ENCODE assay signal across 23 cellular contexts in genomic region chr10:30026080-30026479, GRCh38. TPM values are rescaled to one million over a fixed set of nuclear protein-coding genes. Genes with fewer than 3 reads are reported as not detected.
DNase-seq lines count a peak whose midpoint lies in the region; ATAC-seq and TF ChIP-seq lines count a peak whose summit lies in the region.
"Had no signal": no experiment of that assay in that cellular context is flagged by ENCODE, and none has a peak within 500 bp of the region (broad histone marks: within the 10 kb centered on the region; RNA-seq: fewer than 3 reads in every experiment).

No MANE protein-coding gene starts in this region.

- H3K4me3 Mint-ChIP-seq in endothelial cell (ENCODE audit: unreplicated experiment) = peak overlapping the region; percentile 50
- H3K4me3 Mint-ChIP-seq in natural killer cell treated with Interleukin-12 subunit alpha and Interleukin-12 subunit beta and Interleukin-15 and Interleukin-18, amount 100 ng/mL, for 72 hours = peak overlapping the region; percentile 86

- H3K27ac Mint-ChIP-seq in endothelial cell (ENCODE audit: unreplicated experiment) = no peak overlapping the region
- peak overlapping the region; percentile 58 to 72 for H3K27ac Mint-ChIP-seq in natural killer cell treated with Interleukin-12 subunit alpha and Interleukin-12 subunit beta and Interleukin-15 and Interleukin-18, amount 100 ng/mL, for 72 hours

- ATAC-seq in Right ventricle myocardium superior (ENCODE audit: poor library complexity) = no peak
- ATAC-seq in natural killer cell treated with Interleukin-12 subunit alpha and Interleukin-12 subunit beta and Interleukin-15 and Interleukin-18, amount 100 ng/mL, for 72 hours = no peak
- ATAC-seq: HCT116 had no signal

- peaks cover 23% of the 10 kb centered on the region for H3K27me3 Mint-ChIP-seq in endothelial cell (ENCODE audit: unreplicated experiment)
- peaks cover 31 to 32% of the 10 kb centered on the region in 2 donors for H3K27me3 Mint-ChIP-seq in natural killer cell treated with Interleukin-12 subunit alpha and Interleukin-12 subunit beta and Interleukin-15 and Interleukin-18, amount 100 ng/mL, for 72 hours

- no peak overlapping the region for H3K4me3 ChIP-seq in left ventricle myocardium inferior
- H3K4me3 ChIP-seq: K562, PC-9 had no signal

- H3K9me3 ChIP-seq in left ventricle myocardium inferior (replicated peaks) = no peaks in the 10 kb centered on the region

- H3K36me3 Mint-ChIP-seq in endothelial cell (ENCODE audit: low read depth, unreplicated experiment) = peaks cover 67% of the 10 kb centered on the region
- no peaks in the 10 kb centered on the region for H3K36me3 Mint-ChIP-seq in natural killer cell treated with Interleukin-12 subunit alpha and Interleukin-12 subunit beta and Interleukin-15 and Interleukin-18, amount 100 ng/mL, for 72 hours
- H3K36me3 Mint-ChIP-seq: CD8-positive, alpha-beta memory T cell had no signal

- peaks cover 7% of the 10 kb centered on the region for H3K27me3 ChIP-seq in left ventricle myocardium inferior (ENCODE audit: low read depth)

- TF ChIP-seq CTCF in left ventricle myocardium inferior (IDR thresholded peaks at IDR 0.05; ENCODE audit: borderline replicate concordance) (no peak), endothelial cell (IDR thresholded peaks at IDR 0.05; ENCODE audit: unreplicated experiment) (no peak)

- H3K4me1 ChIP-seq in left ventricle myocardium inferior = peaks cover 48% of the 10 kb centered on the region

- peaks cover 6% of the 10 kb centered on the region for H3K9me3 Mint-ChIP-seq in endothelial cell (ENCODE audit: unreplicated experiment)
- no peaks in the 10 kb centered on the region for H3K9me3 Mint-ChIP-seq in natural killer cell treated with Interleukin-12 subunit alpha and Interleukin-12 subunit beta and Interleukin-15 and Interleukin-18, amount 100 ng/mL, for 72 hours

- peak overlapping the region; percentile 84 for H3K27ac ChIP-seq in left ventricle myocardium inferior (replicated peaks)
- H3K27ac ChIP-seq: C4-2B, HL-60, PC-9 had no signal

- H3K4me1 Mint-ChIP-seq in endothelial cell (ENCODE audit: unreplicated experiment) = peaks cover 46% of the 10 kb centered on the region
- peaks cover 47% of the 10 kb centered on the region in 2 donors for H3K4me1 Mint-ChIP-seq in natural killer cell treated with Interleukin-12 subunit alpha and Interleukin-12 subunit beta and Interleukin-15 and Interleukin-18, amount 100 ng/mL, for 72 hours (ENCODE audit: low read depth in 2 of 2)

- intact Hi-C loops in left ventricle myocardium inferior (cut with micrococcal nuclease) = no loop called here
- intact Hi-C loops in Right ventricle myocardium superior (cut with DNase I) = no loop called here

- DNase-seq in left ventricle myocardium inferior = no peak
- no peak for DNase-seq in Right ventricle myocardium superior
- DNase-seq in endothelial cell (ENCODE audit: low spot score) = no peak
- no peak for DNase-seq in natural killer cell treated with Interleukin-12 subunit alpha and Interleukin-12 subunit beta and Interleukin-15 and Interleukin-18, amount 100 ng/mL, for 72 hours (ENCODE audit: low spot score)
- no peak for DNase-seq in UCSD-AML1 (lab: John Stamatoyannopoulos, UW; ENCODE audit: unreplicated experiment)
- DNase-seq in NCI-H2227 (lab: John Stamatoyannopoulos, UW; ENCODE audit: unreplicated experiment) = no peak
- DNase-seq in AG20443 (ENCODE audit: low spot score) = no peak
- DNase-seq: Calu3; CD8-positive, alpha-beta memory T cell; DMS153; GOT3; MM.1S; NCI-H1048; NCI-H1417 treated with DMSO at 0.1 percent for 48 hours; NCI-H187 treated with DMSO at 0.1 percent for 48 hours; NCI-H2107; PC-9; RPMI8226; SHP77 treated with DMSO at 0.1 percent for 48 hours had no signal

- H3K36me3 ChIP-seq in left ventricle myocardium inferior = peaks cover 8% of the 10 kb centered on the region

RNA-seq across cellular contexts. Expression of gene JCAD, which starts 33.3 kb away (rescaled TPM):
- total RNA-seq in left ventricle myocardium inferior = 23.5 TPM
- total RNA-seq in Right ventricle myocardium superior = 25.5 TPM
- 234 TPM for total RNA-seq in endothelial cell (ENCODE audit: unreplicated experiment)
- under 1 TPM; 0.08 to 0.69 TPM for total RNA-seq in natural killer cell treated with Interleukin-12 subunit alpha and Interleukin-12 subunit beta and Interleukin-15 and Interleukin-18, amount 100 ng/mL, for 72 hours
- total RNA-seq: K562 had no signal

Comparison
In these comparisons a context has a peak if more than half of its experiments do, and no peak if none do; other contexts are left out.
1. RNA of gene JCAD, which starts 33.3 kb away (total RNA-seq): 234 TPM in endothelial cell (single experiment), 25.5 TPM in Right ventricle myocardium superior (single experiment) and 23.5 TPM in left ventricle myocardium inferior (single experiment); 0.08 to 0.69 TPM in natural killer cell treated with Interleukin-12 subunit alpha and Interleukin-12 subunit beta and Interleukin-15 and Interleukin-18, amount 100 ng/mL, for 72 hours; every median in the first group is over 10 times any median in the second.